ENCODE assay signal across 8 cellular contexts in genomic region chr11:125593113-125593761, GRCh38. TPM values are rescaled to one million over a fixed set of nuclear protein-coding genes. Genes with fewer than 3 reads are reported as not detected.
DNase-seq lines count a peak whose midpoint lies in the region; ATAC-seq, FAIRE-seq and TF ChIP-seq lines count a peak whose summit lies in the region.

No MANE protein-coding gene starts in this region.

- peaks cover 30% of the 10 kb centered on the region for H3K36me3 Mint-ChIP-seq in central memory CD8-positive, alpha-beta T cell (ENCODE audit: insufficient read depth)

- H3K27me3 ChIP-seq in ACC112 (ENCODE audit: insufficient read depth, low read length) = no peaks in the 10 kb centered on the region
- H3K27me3 ChIP-seq in NT2/D1 (ENCODE audit: insufficient read depth, insufficient read length) = no peaks in the 10 kb centered on the region
- H3K27me3 ChIP-seq in liver (ENCODE audit: control insufficient read depth in 4 of 4, insufficient read depth in 4 of 4, low read length in 3 of 4) = no peaks in the 10 kb centered on the region
- no peaks in the 10 kb centered on the region for H3K27me3 ChIP-seq in thymus (ENCODE audit: control insufficient read depth, insufficient read depth)

- H2AFZ ChIP-seq in ACC112 (ENCODE audit: low read length, unreplicated experiment) = peak overlapping the region; percentile 88

- TF ChIP-seq POLR2A in GM12892 (IDR thresholded peaks at IDR 0.05; ENCODE audit: low read depth, low read length) = no peak

- peak overlapping the region; percentile 98 for H3K27ac Mint-ChIP-seq in central memory CD8-positive, alpha-beta T cell (ENCODE audit: low read depth)

- peaks cover 56% of the 10 kb centered on the region for H3K79me2 ChIP-seq in ACC112 (ENCODE audit: control insufficient read depth, insufficient read depth, low read length, unreplicated experiment)

- H3K27me3 Mint-ChIP-seq in central memory CD8-positive, alpha-beta T cell = no peaks in the 10 kb centered on the region

- under 1% methylated on average over 18 of the region's 18 CpGs for WGBS in liver
- WGBS in thymus = under 1% methylated on average over 18 of the region's 18 CpGs

- H3K27ac ChIP-seq in ACC112 (ENCODE audit: low read depth, low read length) (peak overlapping the region; percentile 76), liver (ENCODE audit: low read depth in 1 of 2, low read length in 2 of 2) (peak overlapping the region; percentile 67 to 75), thymus (ENCODE audit: low read depth) (peak overlapping the region; percentile 64)

- no peak for TF ChIP-seq CTCF in liver (IDR thresholded peaks at IDR 0.05; ENCODE audit: low read depth, low read length, missing input control)

- FAIRE-seq in GM12892 (lab: Jason Lieb, UNC) = peak; percentile 36

- H3K4me1 ChIP-seq in ACC112 (ENCODE audit: control insufficient read depth, insufficient read depth, low read length, unreplicated experiment) = peaks cover 19% of the 10 kb centered on the region
- no peaks in the 10 kb centered on the region for H3K4me1 ChIP-seq in NT2/D1 (ENCODE audit: insufficient read depth, insufficient read length)
- peaks cover 3 to 23% (median 12%) of the 10 kb centered on the region in 4 donors for H3K4me1 ChIP-seq in liver (ENCODE audit: control insufficient read depth in 4 of 4, insufficient read depth in 4 of 4, low read length in 3 of 4)
- no peaks in the 10 kb centered on the region for H3K4me1 ChIP-seq in thymus (ENCODE audit: control insufficient read depth, insufficient read depth, low read length)

- H3K36me3 ChIP-seq in ACC112 (ENCODE audit: insufficient read depth, low read length) (peaks cover 12% of the 10 kb centered on the region; the same call in 1 of the 2 replicates), NT2/D1 (ENCODE audit: insufficient read depth, insufficient read length, low read length) (peaks cover 19% of the 10 kb centered on the region), liver (ENCODE audit: control insufficient read depth in 4 of 4, insufficient read depth in 3 of 4, low read depth in 1 of 4, low read length in 3 of 4) (peaks cover 2 to 11% (median 7%) of the 10 kb centered on the region in 4 donors), thymus (ENCODE audit: control insufficient read depth, insufficient read depth) (no peaks in the 10 kb centered on the region)

- DNase-seq in GM12892 (ENCODE audit: insufficient read length) (no peak), NT2/D1 (ENCODE audit: low read depth, low spot score) (no peak), NCI-H2107 treated with DMSO at 0.1 percent for 48 hours (lab: John Stamatoyannopoulos, UW; ENCODE audit: unreplicated experiment) (no peak), NCI-H2196 (lab: John Stamatoyannopoulos, UW; ENCODE audit: unreplicated experiment) (no peak)
- DNase-seq in central memory CD8-positive, alpha-beta T cell (ENCODE audit: low spot score in 2 of 2) = no peak

- no peaks in the 10 kb centered on the region for H3K9me3 Mint-ChIP-seq in central memory CD8-positive, alpha-beta T cell

- peaks cover 49% of the 10 kb centered on the region for H3K4me1 Mint-ChIP-seq in central memory CD8-positive, alpha-beta T cell

- H3K4me3 ChIP-seq in ACC112 (ENCODE audit: low read depth, low read length) (peak overlapping the region; percentile 98), NT2/D1 (ENCODE audit: insufficient read length, low read depth) (peak overlapping the region; percentile 94), liver (ENCODE audit: low read depth in 1 of 3, low read length in 3 of 3) (peak overlapping the region; percentile 84 to 97 (median 86)), thymus (ENCODE audit: low read length) (peak overlapping the region; percentile 65)

- no peak for TF ChIP-seq RAD21 in liver (IDR thresholded peaks at IDR 0.05)

- H3K9me3 ChIP-seq in NT2/D1 (ENCODE audit: insufficient read depth, low read length) (no peaks in the 10 kb centered on the region), liver (ENCODE audit: control insufficient read depth in 4 of 4, low read length in 3 of 4) (no peaks in the 10 kb centered on the region), thymus (ENCODE audit: control insufficient read depth) (no peaks in the 10 kb centered on the region)

- H3K9ac ChIP-seq in NT2/D1 (ENCODE audit: insufficient read length, low read depth) = peak overlapping the region; percentile 91
- peak overlapping the region; percentile 26 to 86 for H3K9ac ChIP-seq in liver (ENCODE audit: low read depth in 1 of 2, low read length in 2 of 2)

- peak overlapping the region; percentile 89 for H3K4me3 Mint-ChIP-seq in central memory CD8-positive, alpha-beta T cell

- no peak for ATAC-seq in central memory CD8-positive, alpha-beta T cell (replicated peaks; ENCODE audit: extremely low read depth, poor library complexity, severe bottlenecking)

TF ChIP-seq in liver, 16 proteins besides CTCF, POLR2A, EP300 and RAD21:
- TF ChIP-seq SP1 (IDR thresholded peaks at IDR 0.05) (no peak), YY1 (IDR thresholded peaks at IDR 0.05) (no peak), EGR1 (IDR thresholded peaks at IDR 0.05; ENCODE audit: low read depth in 2 of 2) (no peak), RXRA (IDR thresholded peaks at IDR 0.05) (no peak), FOXA2 (IDR thresholded peaks at IDR 0.05) (no peak), FOXA1 (IDR thresholded peaks at IDR 0.05) (no peak), MAX (IDR thresholded peaks at IDR 0.05) (no peak), ZBTB33 (IDR thresholded peaks at IDR 0.05) (no peak), JUND (IDR thresholded peaks at IDR 0.05) (no peak), REST (IDR thresholded peaks at IDR 0.05) (no peak)

RNA-seq across cellular contexts. Expression of gene STT3A, which starts 0.6 kb away (rescaled TPM):
- 75.7 TPM for polyA plus RNA-seq in GM12892 (2012; ENCODE audit: missing spikeins)
- 100 to 1,000 TPM; 145 to 176 TPM for total RNA-seq in liver
- polyA plus RNA-seq in liver = 100 to 1,000 TPM in 1 of 2 donors, 10 to 100 TPM in 1; 47.5 to 115 TPM
- polyA plus RNA-seq in thymus = 37.7 TPM

RNA-seq across cellular contexts. Expression of gene EI24, which starts 24.0 kb away (rescaled TPM):
- 43.3 TPM for polyA plus RNA-seq in GM12892 (2012; ENCODE audit: missing spikeins)
- total RNA-seq in liver = 100 to 1,000 TPM in 1 of 2 donors, 10 to 100 TPM in 1; 64.9 to 288 TPM
- polyA plus RNA-seq in liver (100 to 1,000 TPM; 154 to 253 TPM), thymus (33.0 TPM)

RNA-seq across cellular contexts. Expression of gene CHEK1, which starts 31.7 kb away (rescaled TPM):
- 36.5 TPM for polyA plus RNA-seq in GM12892 (2012; ENCODE audit: missing spikeins)
- 10 to 100 TPM in 1 of 2 donors, under 1 TPM in 1; 0.59 to 21.7 TPM for total RNA-seq in liver
- polyA plus RNA-seq in liver (1 to 10 TPM in 1 of 2 donors, under 1 TPM in 1; 0.68 to 1.0 TPM), thymus (3.8 TPM)
